Comparison of ENCODE assay signal across 8 cellular contexts in genomic region chr12:118188690-118189371, GRCh38. TPM values are rescaled to one million over a fixed set of nuclear protein-coding genes. Genes with fewer than 3 reads are reported as not detected.
DNase-seq lines count a peak whose midpoint lies in the region; ATAC-seq and TF ChIP-seq lines count a peak whose summit lies in the region.

No MANE protein-coding gene starts in this region.

- H3K4me1 ChIP-seq in right atrium auricular region (peaks cover 0 to 13% of the 10 kb centered on the region in 2 donors), gastrocnemius medialis (peaks cover 37 to 40% of the 10 kb centered on the region in 2 donors), Peyer's patch (peaks cover 0 to 4% (median 0%) of the 10 kb centered on the region in 4 donors)

- intact Hi-C loops in gastrocnemius medialis (cut with DNase I; ENCODE audit: low total_unique reads) = no loop called here

- H3K4me1 Mint-ChIP-seq in effector memory CD8-positive, alpha-beta T cell (ENCODE audit: low read depth in 2 of 2) = peaks cover 6 to 28% of the 10 kb centered on the region in 2 donors

- H3K36me3 Mint-ChIP-seq in effector memory CD8-positive, alpha-beta T cell (ENCODE audit: insufficient read depth) = peaks cover 30% of the 10 kb centered on the region

- no peak overlapping the region for H3K4me3 Mint-ChIP-seq in effector memory CD8-positive, alpha-beta T cell

- H3K4me3 ChIP-seq in astrocyte of the cerebellum (ENCODE audit: low read depth, low read length) = peak overlapping the region; percentile 40
- peak overlapping the region; percentile 10 to 45 for H3K4me3 ChIP-seq in right atrium auricular region
- peak overlapping the region in 2 of 4 donors; percentile 3 to 42 for H3K4me3 ChIP-seq in gastrocnemius medialis
- H3K4me3 ChIP-seq in Peyer's patch = no peak overlapping the region

- no peak overlapping the region for H3K27ac Mint-ChIP-seq in effector memory CD8-positive, alpha-beta T cell

- TF ChIP-seq CTCF in astrocyte of the cerebellum (IDR thresholded peaks at IDR 0.05; ENCODE audit: low read depth, low read length, missing control alignments) (no peak), right atrium auricular region (IDR thresholded peaks at IDR 0.05) (no peak), gastrocnemius medialis (IDR thresholded peaks at IDR 0.05 in 4 of 5, conservative IDR thresholded peaks at IDR 0.05 in 1 of 5) (no peak), Peyer's patch (IDR thresholded peaks at IDR 0.05) (no peak)

- TF ChIP-seq POLR2A in gastrocnemius medialis (IDR thresholded peaks at IDR 0.05) (no peak), Peyer's patch (IDR thresholded peaks at IDR 0.05) (no peak)

- DNase-seq in LHCN-M2 (ENCODE audit: low read depth) (peak; percentile 55), astrocyte of the cerebellum (ENCODE audit: low read depth) (no peak), right atrium auricular region (ENCODE audit: low spot score) (peak; percentile 64), gastrocnemius medialis (no peak), DMS153 (lab: John Stamatoyannopoulos, UW) (no peak), Peyer's patch (no peak)
- no peak for DNase-seq in effector memory CD8-positive, alpha-beta T cell

- H3K9me3 Mint-ChIP-seq in effector memory CD8-positive, alpha-beta T cell = no peaks in the 10 kb centered on the region

- H3K9me3 ChIP-seq in right atrium auricular region (no peaks in the 10 kb centered on the region), gastrocnemius medialis (no peaks in the 10 kb centered on the region), Peyer's patch (no peaks in the 10 kb centered on the region)

- H3K27me3 Mint-ChIP-seq in effector memory CD8-positive, alpha-beta T cell = no peaks in the 10 kb centered on the region

- peak in 1 of 2 donors; percentile 30 for ATAC-seq in gastrocnemius medialis
- ATAC-seq in HG03571 (IDR thresholded peaks at IDR 0.05; ENCODE audit: unreplicated experiment) = no peak
- no peak for ATAC-seq in effector memory CD8-positive, alpha-beta T cell (replicated peaks)

- H3K36me3 ChIP-seq in right atrium auricular region = no peaks in the 10 kb centered on the region
- H3K36me3 ChIP-seq in gastrocnemius medialis = no peaks in the 10 kb centered on the region
- H3K36me3 ChIP-seq in Peyer's patch = peaks cover 0 to 14% (median 0%) of the 10 kb centered on the region in 3 donors

- H3K27ac ChIP-seq in right atrium auricular region (peak overlapping the region; percentile 63 to 88), gastrocnemius medialis (peak overlapping the region in 3 of 4 donors; percentile 19 to 74 (median 46)), Peyer's patch (peak overlapping the region in 1 of 4 donors; percentile 24)

- in situ Hi-C loops in astrocyte of the cerebellum (cut with HindIII; ENCODE audit: low sequenced_read_pairs) = no loop called here
- in situ Hi-C loops in gastrocnemius medialis (cut with MboI; ENCODE audit: low sequenced_read_pairs in 4 of 4) = no loop called here

- H3K27me3 ChIP-seq in right atrium auricular region = no peaks in the 10 kb centered on the region
- no peaks in the 10 kb centered on the region for H3K27me3 ChIP-seq in gastrocnemius medialis
- H3K27me3 ChIP-seq in Peyer's patch = no peaks in the 10 kb centered on the region

RNA-seq across cellular contexts. Expression of gene PEBP1, which starts 52.9 kb away (rescaled TPM):
- total RNA-seq in LHCN-M2 (2014; rRNA removed) = 256 and 275 TPM in 2 replicates
- polyA plus RNA-seq in LHCN-M2 (2012) = 236 TPM
- total RNA-seq in right atrium auricular region = 100 to 1,000 TPM; 428 to 539 TPM
- 100 to 1,000 TPM; 306 to 442 (median 330) TPM for total RNA-seq in gastrocnemius medialis
- 1,000 to 10,000 TPM in 1 of 4 donors, 100 to 1,000 TPM in 3; 465 to 1,340 (median 591) TPM for total RNA-seq in Peyer's patch

Comparison
In these comparisons a context has a peak if more than half of its experiments do, and no peak if none do; other contexts are left out.
1. DNase-seq: peak in LHCN-M2 (single experiment) and right atrium auricular region (single experiment); none in astrocyte of the cerebellum (single experiment), gastrocnemius medialis (0 of 2), DMS153 (single experiment), effector memory CD8-positive, alpha-beta T cell (0 of 3) and Peyer's patch (0 of 3).
2. H3K4me3 ChIP-seq: peak in astrocyte of the cerebellum (single experiment) and right atrium auricular region (2 of 2); none in Peyer's patch (0 of 4).